In the genomic region with DNA sequence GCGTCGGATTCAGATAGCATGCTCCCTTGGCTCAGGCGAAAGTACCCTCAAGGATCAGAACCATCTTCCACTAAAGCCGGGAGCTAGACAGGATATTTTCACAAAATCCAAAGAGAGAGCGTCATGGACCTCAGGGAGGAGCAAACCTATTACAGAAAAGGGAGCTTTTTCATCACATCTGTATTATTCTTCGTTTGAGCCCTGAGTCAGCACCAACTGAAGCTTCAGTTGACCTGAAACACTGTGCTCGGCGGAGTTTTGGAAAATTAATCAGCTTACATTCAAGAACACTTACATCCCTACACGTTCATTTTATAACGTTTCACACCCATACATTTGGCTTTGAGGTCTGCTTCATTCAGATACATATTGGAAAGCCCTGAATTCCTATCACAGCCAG, we compare ENCODE assay signal across 17 cellular contexts.
A peak's percentile ranks its signal among the peaks of the same experiment; 100 is the strongest.
DNase-seq lines count a peak whose midpoint lies in the region; ATAC-seq and TF ChIP-seq lines count a peak whose summit lies in the region.
"Had no signal": no experiment of that assay in that cellular context is flagged by ENCODE, and none has a peak within 500 bp of the region (broad histone marks: within the 10 kb centered on the region; RNA-seq: fewer than 3 reads in every experiment).

No MANE protein-coding gene starts in this region.

- H3K9me3 ChIP-seq in A673 (ENCODE audit: low read depth, low read length, poor library complexity, severe bottlenecking) (no peaks in the 10 kb centered on the region), heart right ventricle (peaks cover 0 to 15% (median 0%) of the 10 kb centered on the region in 11 donors)
- no peaks in the 10 kb centered on the region for H3K9me3 ChIP-seq in CD4-positive, alpha-beta T cell (ENCODE audit: control insufficient read depth, low read length)
- no peaks in the 10 kb centered on the region for H3K9me3 ChIP-seq in naive thymus-derived CD4-positive, alpha-beta T cell (ENCODE audit: control insufficient read depth in 2 of 3, low read length in 3 of 3)
- H3K9me3 ChIP-seq: breast epithelium, psoas muscle had no signal

- peaks cover 52% of the 10 kb centered on the region for H3K4me1 ChIP-seq in A673 (ENCODE audit: insufficient read depth, low read length, poor library complexity, severe bottlenecking)
- peaks cover 39 to 48% of the 10 kb centered on the region in 2 donors for H3K4me1 ChIP-seq in naive thymus-derived CD4-positive, alpha-beta T cell (ENCODE audit: control insufficient read depth in 2 of 2, insufficient read depth in 2 of 2, low read length in 2 of 2)
- peaks cover 0 to 50% (median 33%) of the 10 kb centered on the region in 9 donors for H3K4me1 ChIP-seq in heart right ventricle

- H3K27me3 Mint-ChIP-seq in CD4-positive, alpha-beta T cell, result no peaks in the 10 kb centered on the region
- H3K27me3 Mint-ChIP-seq in activated naive CD8-positive, alpha-beta T cell treated with anti-CD3 and anti-CD28 coated beads, Interleukin-2, amount 10 ng/mL, durations not matched to agents 7 days and 5 days, result no peaks in the 10 kb centered on the region
- no peaks in the 10 kb centered on the region for H3K27me3 Mint-ChIP-seq in naive thymus-derived CD4-positive, alpha-beta T cell

- H3K4me3 ChIP-seq in A673 (ENCODE audit: low read depth, low read length, poor library complexity, severe bottlenecking), result no peak overlapping the region
- H3K4me3 ChIP-seq in naive thymus-derived CD4-positive, alpha-beta T cell (ENCODE audit: low read length), result peak overlapping the region; percentile 41
- H3K4me3 ChIP-seq in heart right ventricle, result no peak overlapping the region
- H3K4me3 ChIP-seq: psoas muscle had no signal

- H3K36me3 ChIP-seq in A673 (ENCODE audit: insufficient read depth, low read length, poor library complexity, severe bottlenecking) (no peaks in the 10 kb centered on the region), heart right ventricle (no peaks in the 10 kb centered on the region)
- no peaks in the 10 kb centered on the region for H3K36me3 ChIP-seq in naive thymus-derived CD4-positive, alpha-beta T cell (ENCODE audit: control insufficient read depth in 2 of 3, insufficient read depth in 3 of 3, low read length in 3 of 3)
- H3K36me3 ChIP-seq: breast epithelium had no signal

- H3K27ac ChIP-seq in A673 (ENCODE audit: low read depth, low read length, poor library complexity, severe bottlenecking), result peak overlapping the region; percentile 28
- peak overlapping the region; percentile 37 for H3K27ac ChIP-seq in CD4-positive, alpha-beta T cell (ENCODE audit: low read depth, low read length)
- H3K27ac ChIP-seq in naive thymus-derived CD4-positive, alpha-beta T cell (ENCODE audit: low read depth, low read length), result peak overlapping the region; percentile 14
- peak overlapping the region in 1 of 10 donors; percentile 57 for H3K27ac ChIP-seq in heart right ventricle
- H3K27ac ChIP-seq: psoas muscle, RWPE1 had no signal

- H3K27ac Mint-ChIP-seq in CD4-positive, alpha-beta T cell, result peak overlapping the region; percentile 86
- H3K27ac Mint-ChIP-seq in activated naive CD8-positive, alpha-beta T cell treated with anti-CD3 and anti-CD28 coated beads, Interleukin-2, amount 10 ng/mL, durations not matched to agents 7 days and 5 days, result peak overlapping the region; percentile 72
- H3K27ac Mint-ChIP-seq in naive thymus-derived CD4-positive, alpha-beta T cell, result peak overlapping the region in 8 of 9 donors; percentile 1 to 76 (median 62)
- H3K27ac Mint-ChIP-seq: CD14-positive monocyte had no signal

- no peaks in the 10 kb centered on the region for H3K9me3 Mint-ChIP-seq in CD4-positive, alpha-beta T cell
- H3K9me3 Mint-ChIP-seq in activated naive CD8-positive, alpha-beta T cell treated with anti-CD3 and anti-CD28 coated beads, Interleukin-2, amount 10 ng/mL, durations not matched to agents 7 days and 5 days, result peaks cover 6% of the 10 kb centered on the region
- peaks cover 0 to 10% (median 3%) of the 10 kb centered on the region in 11 donors for H3K9me3 Mint-ChIP-seq in naive thymus-derived CD4-positive, alpha-beta T cell

- BruUV-seq in A673 (replicated peaks; lab: Mats Ljungman, UMichigan), result no TSS peak

- ATAC-seq in CD4-positive, alpha-beta T cell (ENCODE audit: poor library complexity), result no peak
- ATAC-seq in activated naive CD8-positive, alpha-beta T cell treated with anti-CD3 and anti-CD28 coated beads, Interleukin-2, amount 10 ng/mL, durations not matched to agents 7 days and 5 days (ENCODE audit: low read depth), result no peak
- ATAC-seq in naive thymus-derived CD4-positive, alpha-beta T cell, result no peak
- ATAC-seq in heart right ventricle, result no peak

- peak overlapping the region; percentile 55 for H3K4me3 Mint-ChIP-seq in CD4-positive, alpha-beta T cell
- H3K4me3 Mint-ChIP-seq in activated naive CD8-positive, alpha-beta T cell treated with anti-CD3 and anti-CD28 coated beads, Interleukin-2, amount 10 ng/mL, durations not matched to agents 7 days and 5 days, result peak overlapping the region; percentile 45
- peak overlapping the region; percentile 39 to 80 (median 66) for H3K4me3 Mint-ChIP-seq in naive thymus-derived CD4-positive, alpha-beta T cell

- intact Hi-C loops in A673 (cut with micrococcal nuclease; ENCODE audit: unreplicated experiment), result no loop called here
- intact Hi-C loops in CD4-positive, alpha-beta T cell (cut with DNase I, micrococcal nuclease), result loop anchor here in 1 of 2 experiments (5.0 kb wide), 1 partner anchor 90 kb away; a partner anchor contains a TSS
- intact Hi-C loops in naive thymus-derived CD4-positive, alpha-beta T cell (cut with micrococcal nuclease), result no loop called here
- intact Hi-C loops in heart right ventricle (cut with DNase I), result no loop called here

- 73 to 82% methylated on average over 10 of the region's 10 CpGs for WGBS in heart right ventricle, 2 donors

- peaks cover 66% of the 10 kb centered on the region for H3K4me1 Mint-ChIP-seq in CD4-positive, alpha-beta T cell (ENCODE audit: low read depth)
- H3K4me1 Mint-ChIP-seq in activated naive CD8-positive, alpha-beta T cell treated with anti-CD3 and anti-CD28 coated beads, Interleukin-2, amount 10 ng/mL, durations not matched to agents 7 days and 5 days, result peaks cover 50% of the 10 kb centered on the region
- H3K4me1 Mint-ChIP-seq in naive thymus-derived CD4-positive, alpha-beta T cell, result peaks cover 43 to 55% (median 49%) of the 10 kb centered on the region in 7 donors

- DNase-seq in A673 (ENCODE audit: low spot score) (no peak), NCI-H2227 (lab: John Stamatoyannopoulos, UW; ENCODE audit: unreplicated experiment) (no peak), heart right ventricle (no peak), amniotic stem cell (lab: John Stamatoyannopoulos, UW) (no peak), hepatic stellate cell (ENCODE audit: low spot score) (no peak)
- DNase-seq in CD4-positive, alpha-beta T cell, result no peak
- no peak for DNase-seq in activated naive CD8-positive, alpha-beta T cell treated with anti-CD3 and anti-CD28 coated beads, Interleukin-2, amount 10 ng/mL, durations not matched to agents 7 days and 5 days
- DNase-seq in naive thymus-derived CD4-positive, alpha-beta T cell, result no peak
- DNase-seq: effector CD8-positive, alpha-beta T cell; kidney; NCI-H146; NCI-H774; psoas muscle; stimulated activated CD4-positive, alpha-beta T cell treated with anti-CD3 and anti-CD28 coated beads, Interleukin-2, amount 100 ng/mL, for 24 hours had no signal

- POLR2A ChIA-PET in A673 (lab: Charles Lee; ENCODE audit: low non-redundant PET), result interaction anchor here (0.5 kb wide), 1 partner anchor 132 kb away, joined by 10 read pairs; no protein-coding TSS in a partner anchor
- POLR2A ChIA-PET in CD4-positive, alpha-beta T cell (lab: Charles Lee), result interaction anchor here (0.7 to 9.5 kb wide), 18 partner anchors 8 to 250 kb away, joined by 3 to 121 read pairs (median 4); no protein-coding TSS in a partner anchor
- POLR2A ChIA-PET in activated naive CD8-positive, alpha-beta T cell treated with anti-CD3 and anti-CD28 coated beads, Interleukin-2, amount 10 ng/mL, durations not matched to agents 7 days and 5 days (lab: Charles Lee), result interaction anchor here (0.9 to 1.7 kb wide), 4 partner anchors 13 to 90 kb away, joined by 3 to 4 read pairs (median 3); a partner anchor contains a TSS
- POLR2A ChIA-PET in naive thymus-derived CD4-positive, alpha-beta T cell (lab: Charles Lee), result interaction anchor here (0.7 to 1.2 kb wide), 4 partner anchors 13 to 73 kb away, joined by 3 read pairs; no protein-coding TSS in a partner anchor

- H3K27me3 ChIP-seq in A673 (replicated peaks; ENCODE audit: insufficient read depth, low read depth, low read length, poor library complexity), result no peaks in the 10 kb centered on the region
- no peaks in the 10 kb centered on the region for H3K27me3 ChIP-seq in CD4-positive, alpha-beta T cell (ENCODE audit: control insufficient read depth, insufficient read depth, low read length)
- H3K27me3 ChIP-seq in naive thymus-derived CD4-positive, alpha-beta T cell (ENCODE audit: control insufficient read depth in 2 of 2, insufficient read depth in 2 of 2, low read length in 2 of 2), result no peaks in the 10 kb centered on the region
- no peaks in the 10 kb centered on the region for H3K27me3 ChIP-seq in heart right ventricle
- H3K27me3 ChIP-seq: breast epithelium had no signal

- H3K36me3 Mint-ChIP-seq in CD4-positive, alpha-beta T cell (ENCODE audit: low read depth), result no peaks in the 10 kb centered on the region
- peaks cover 6% of the 10 kb centered on the region for H3K36me3 Mint-ChIP-seq in activated naive CD8-positive, alpha-beta T cell treated with anti-CD3 and anti-CD28 coated beads, Interleukin-2, amount 10 ng/mL, durations not matched to agents 7 days and 5 days
- peaks cover 0 to 13% (median 4%) of the 10 kb centered on the region in 5 donors for H3K36me3 Mint-ChIP-seq in naive thymus-derived CD4-positive, alpha-beta T cell

- CTCF ChIA-PET in A673 (lab: Charles Lee), result interaction anchor here (1.0 kb wide), 1 partner anchor 200 kb away, joined by 3 read pairs; no protein-coding TSS in a partner anchor
- CTCF ChIA-PET in CD4-positive, alpha-beta T cell (lab: Charles Lee), result interaction anchor here (0.6 to 2.6 kb wide), 8 partner anchors 41 to 250 kb away, joined by 3 to 10 read pairs (median 4); no protein-coding TSS in a partner anchor
- CTCF ChIA-PET in naive thymus-derived CD4-positive, alpha-beta T cell (lab: Charles Lee), result interaction anchor here (0.6 to 1.0 kb wide), 3 partner anchors 18 to 34 kb away, joined by 3 to 4 read pairs (median 3); no protein-coding TSS in a partner anchor

- TF ChIP-seq CTCF in A673 (conservative IDR thresholded peaks at IDR 0.05; ENCODE audit: low read depth, low read length) (no peak), heart right ventricle (IDR thresholded peaks at IDR 0.05) (no peak)
- TF ChIP-seq CTCF in CD4-positive, alpha-beta T cell (IDR thresholded peaks at IDR 0.05), result no peak
